Comparison of ENCODE assay signal across 9 cellular contexts in the genomic region with DNA sequence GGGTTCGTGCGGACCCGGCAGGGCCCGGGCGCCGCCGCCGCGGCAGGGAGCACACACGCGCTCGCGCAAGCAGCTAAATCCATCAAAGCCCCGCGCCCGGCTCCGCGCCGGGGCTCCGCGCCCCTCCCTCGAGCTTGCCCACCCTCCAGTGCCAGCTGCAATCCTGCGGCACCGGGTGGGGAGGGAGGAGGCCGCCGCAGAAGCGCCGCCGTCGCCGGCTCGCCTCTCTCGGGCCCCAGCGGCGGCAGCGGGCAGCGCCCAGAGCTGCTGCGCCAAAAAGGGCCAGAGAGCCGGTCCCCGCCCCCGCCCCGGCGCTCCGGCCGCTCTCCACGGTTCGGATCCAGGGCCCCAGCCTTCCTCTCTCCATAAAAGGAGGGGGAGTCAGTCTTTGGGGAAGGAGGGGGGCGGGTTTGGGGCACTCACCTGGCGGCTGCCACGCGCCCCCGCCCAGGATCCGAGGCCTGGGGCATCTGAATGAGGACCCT. TPM values are rescaled to one million over a fixed set of nuclear protein-coding genes. Genes with fewer than 3 reads are reported as not detected.
DNase-seq lines count a peak whose midpoint lies in the region; ATAC-seq and TF ChIP-seq lines count a peak whose summit lies in the region.
"Had no signal": no experiment of that assay in that cellular context is flagged by ENCODE, and none has a peak within 500 bp of the region (broad histone marks: within the 10 kb centered on the region; RNA-seq: fewer than 3 reads in every experiment).

No MANE protein-coding gene starts in this region.

- no peak overlapping the region; the same call in 1 of the 2 replicates for H3K4me3 ChIP-seq in LNCaP clone FGC (ENCODE audit: low read depth, low read length)
- peak overlapping the region in 2 of 4 donors; percentile 5 to 66 for H3K4me3 ChIP-seq in adrenal gland
- H3K4me3 ChIP-seq in parathyroid adenoma (ENCODE audit: low read depth, low read length): peak overlapping the region; percentile 43

- ATAC-seq in left cardiac atrium: peak; percentile 27 to 32

- peaks cover 26% of the 10 kb centered on the region for H3K27me3 ChIP-seq in adrenal gland
- no peaks in the 10 kb centered on the region for H3K27me3 ChIP-seq in parathyroid adenoma (ENCODE audit: control insufficient read depth, insufficient read depth, low read length)

- H2AFZ ChIP-seq in parathyroid adenoma: peak overlapping the region; percentile 75

- H3K27ac ChIP-seq in adrenal gland (peak overlapping the region in 3 of 5 donors; percentile 31 to 94 (median 68)), parathyroid adenoma (peak overlapping the region; percentile 64)
- H3K27ac ChIP-seq: 22Rv1 had no signal

- 0 to 14% (median 1%) methylated on average over 6 to 53 of the region's 53 CpGs for WGBS in adrenal gland, 4 donors

- DNase-seq in DMS153 treated with DMSO at 0.1 percent for 48 hours (lab: John Stamatoyannopoulos, UW; ENCODE audit: unreplicated experiment): peak; percentile 26
- DNase-seq in DMS153 (lab: John Stamatoyannopoulos, UW): no peak
- DNase-seq in LNCaP clone FGC (ENCODE audit: low read depth): no peak
- peak in 5 of 7 donors; percentile 43 to 50 (median 47) for DNase-seq in adrenal gland
- DNase-seq in left cardiac atrium: peak; percentile 73
- no peak for DNase-seq in NCI-H2029 treated with DMSO at 0.1 percent for 48 hours (lab: John Stamatoyannopoulos, UW)
- DNase-seq in posterior vena cava (ENCODE audit: low spot score): no peak

- TF ChIP-seq CTCF in LNCaP clone FGC (IDR thresholded peaks at IDR 0.05; ENCODE audit: control insufficient read depth, extremely low read depth, insufficient read depth) (0 out of 2 replicates have a peak, but pooled peaks have one; percentile 12), adrenal gland (IDR thresholded peaks at IDR 0.05) (peak in 4 of 6 experiments; percentile 9 to 56 (median 35)), parathyroid adenoma (IDR thresholded peaks at IDR 0.05) (peak; percentile 20)

- H3K79me2 ChIP-seq in parathyroid adenoma: no peaks in the 10 kb centered on the region

- H3K36me3 ChIP-seq in adrenal gland (replicated peaks in 1 of 2): no peaks in the 10 kb centered on the region
- H3K36me3 ChIP-seq in parathyroid adenoma (ENCODE audit: control insufficient read depth, insufficient read depth, low read length): no peaks in the 10 kb centered on the region

- intact Hi-C loops in adrenal gland (cut with DNase I) (loop anchor here (5.0 to 10.0 kb wide), 3 partner anchors 55 to 207 kb away; partner anchors contain the start of genes DNAAF5 (in 2 of the 2) and PRKAR1B (in 2 of the 2)), left cardiac atrium (cut with DNase I) (loop anchor here (5.0 to 10.0 kb wide), 4 partner anchors 147 to 212 kb away; no protein-coding TSS in a partner anchor), posterior vena cava (cut with DNase I) (loop anchor here in 1 of 2 donors (5.0 to 10.0 kb wide), 2 partner anchors 145 to 252 kb away; no protein-coding TSS in a partner anchor)

- no peak for TF ChIP-seq POLR2A in adrenal gland (IDR thresholded peaks at IDR 0.05)

- peaks cover 31 to 35% of the 10 kb centered on the region in 2 donors for H3K4me1 ChIP-seq in adrenal gland (replicated peaks in 1 of 2)
- H3K4me1 ChIP-seq in parathyroid adenoma: peaks cover 9% of the 10 kb centered on the region

- H3K9me3 ChIP-seq in adrenal gland (replicated peaks in 1 of 3) (no peaks in the 10 kb centered on the region), parathyroid adenoma (ENCODE audit: control insufficient read depth, low read length) (no peaks in the 10 kb centered on the region)

- peak overlapping the region; percentile 78 for H3K4me2 ChIP-seq in parathyroid adenoma (ENCODE audit: low read length)

- H3K9ac ChIP-seq in parathyroid adenoma: peak overlapping the region; percentile 67

RNA-seq across cellular contexts. Expression of gene PDGFA, which starts 0.4 kb away (rescaled TPM):
- total RNA-seq in adrenal gland (10 to 100 TPM; 10.7 to 28.6 (median 14.2) TPM), left cardiac atrium (10 to 100 TPM; 27.5 to 33.9 TPM), posterior vena cava (10 to 100 TPM; 54.1 to 63.1 TPM)
- 10 to 100 TPM in 2 of 3 donors, 1 to 10 TPM in 1; 6.2 to 20.8 (median 11.8) TPM for polyA plus RNA-seq in adrenal gland

Comparison
In these comparisons a context has a peak if more than half of its experiments do, and no peak if none do; other contexts are left out.
1. DNase-seq: peak in DMS153 treated with DMSO at 0.1 percent for 48 hours (single experiment), adrenal gland (5 of 7) and left cardiac atrium (single experiment); none in DMS153 (single experiment), LNCaP clone FGC (single experiment), NCI-H2029 treated with DMSO at 0.1 percent for 48 hours (single experiment) and posterior vena cava (single experiment).
2. Peak in every context shown above with its lines, with median percentiles within 50 percentile points of each other: CTCF ChIP-seq.